Comparison of ENCODE assay signal across 15 cellular contexts in genomic region chr11:45920531-45921477, GRCh38. TPM values are rescaled to one million over a fixed set of nuclear protein-coding genes. Genes with fewer than 3 reads are reported as not detected.
A peak's percentile ranks its signal among the peaks of the same experiment; 100 is the strongest.
DNase-seq lines count a peak whose midpoint lies in the region; ATAC-seq and TF ChIP-seq lines count a peak whose summit lies in the region.
"Had no signal": no experiment of that assay in that cellular context is flagged by ENCODE, and none has a peak within 500 bp of the region (broad histone marks: within the 10 kb centered on the region; RNA-seq: fewer than 3 reads in every experiment).

No MANE protein-coding gene starts in this region.

- H3K4me3 ChIP-seq in left ventricle myocardium inferior (no peak overlapping the region), tibial nerve (no peak overlapping the region)
- H3K4me3 ChIP-seq: HAP-1, thoracic aorta had no signal

- intact Hi-C loops in left ventricle myocardium superior (cut with micrococcal nuclease) (no loop called here), left ventricle myocardium inferior (cut with micrococcal nuclease) (no loop called here)
- intact Hi-C loops in activated T-helper 1 cell treated with anti-CD3 and anti-CD28 coated beads, Interleukin-12 subunit alpha, Interleukin-12 subunit beta, Interleukin-2, Interleukin-4 antibody, amounts not matched to agents 30 ng/mL and 10 ng/mL and 1 ng/mL, durations not matched to agents 14 hours and 24 hours and 36 hours (cut with micrococcal nuclease), result no loop called here

- H3K4me3 Mint-ChIP-seq in activated T-helper 1 cell treated with anti-CD3 and anti-CD28 coated beads, Interleukin-12 subunit alpha, Interleukin-12 subunit beta, Interleukin-2, Interleukin-4 antibody, amounts not matched to agents 30 ng/mL and 10 ng/mL and 1 ng/mL, durations not matched to agents 14 hours and 24 hours and 36 hours, result peak overlapping the region; percentile 35
- peak overlapping the region; percentile 58 to 96 (median 79) for H3K4me3 Mint-ChIP-seq in naive thymus-derived CD8-positive, alpha-beta T cell
- no peak overlapping the region for H3K4me3 Mint-ChIP-seq in activated CD8-positive, alpha-beta T cell treated with anti-CD3 and anti-CD28 coated beads, Interleukin-2, amount 10 ng/mL, durations not matched to agents 7 days and 5 days

- H3K27ac Mint-ChIP-seq in activated T-helper 1 cell treated with anti-CD3 and anti-CD28 coated beads, Interleukin-12 subunit alpha, Interleukin-12 subunit beta, Interleukin-2, Interleukin-4 antibody, amounts not matched to agents 30 ng/mL and 10 ng/mL and 1 ng/mL, durations not matched to agents 14 hours and 24 hours and 36 hours, result no peak overlapping the region
- peak overlapping the region in 8 of 10 donors; percentile 6 to 76 (median 54) for H3K27ac Mint-ChIP-seq in naive thymus-derived CD8-positive, alpha-beta T cell
- no peak overlapping the region for H3K27ac Mint-ChIP-seq in activated CD8-positive, alpha-beta T cell treated with anti-CD3 and anti-CD28 coated beads, Interleukin-2, amount 10 ng/mL, durations not matched to agents 7 days and 5 days

- H3K36me3 Mint-ChIP-seq in activated T-helper 1 cell treated with anti-CD3 and anti-CD28 coated beads, Interleukin-12 subunit alpha, Interleukin-12 subunit beta, Interleukin-2, Interleukin-4 antibody, amounts not matched to agents 30 ng/mL and 10 ng/mL and 1 ng/mL, durations not matched to agents 14 hours and 24 hours and 36 hours (ENCODE audit: low read depth), result peaks cover 6% of the 10 kb centered on the region
- peaks cover 0 to 5% (median 0%) of the 10 kb centered on the region in 3 donors for H3K36me3 Mint-ChIP-seq in naive thymus-derived CD8-positive, alpha-beta T cell
- peaks cover 6% of the 10 kb centered on the region for H3K36me3 Mint-ChIP-seq in activated CD8-positive, alpha-beta T cell treated with anti-CD3 and anti-CD28 coated beads, Interleukin-2, amount 10 ng/mL, durations not matched to agents 7 days and 5 days (ENCODE audit: low read depth)

- peaks cover 22% of the 10 kb centered on the region for H3K4me1 Mint-ChIP-seq in activated T-helper 1 cell treated with anti-CD3 and anti-CD28 coated beads, Interleukin-12 subunit alpha, Interleukin-12 subunit beta, Interleukin-2, Interleukin-4 antibody, amounts not matched to agents 30 ng/mL and 10 ng/mL and 1 ng/mL, durations not matched to agents 14 hours and 24 hours and 36 hours (ENCODE audit: low read depth)
- peaks cover 23 to 64% (median 59%) of the 10 kb centered on the region in 4 donors for H3K4me1 Mint-ChIP-seq in naive thymus-derived CD8-positive, alpha-beta T cell
- peaks cover 42% of the 10 kb centered on the region for H3K4me1 Mint-ChIP-seq in activated CD8-positive, alpha-beta T cell treated with anti-CD3 and anti-CD28 coated beads, Interleukin-2, amount 10 ng/mL, durations not matched to agents 7 days and 5 days (ENCODE audit: low read depth)

- peaks cover 29% of the 10 kb centered on the region for H3K27me3 Mint-ChIP-seq in activated T-helper 1 cell treated with anti-CD3 and anti-CD28 coated beads, Interleukin-12 subunit alpha, Interleukin-12 subunit beta, Interleukin-2, Interleukin-4 antibody, amounts not matched to agents 30 ng/mL and 10 ng/mL and 1 ng/mL, durations not matched to agents 14 hours and 24 hours and 36 hours (ENCODE audit: insufficient read depth)
- H3K27me3 Mint-ChIP-seq in naive thymus-derived CD8-positive, alpha-beta T cell, result peaks cover 0 to 3% (median 0%) of the 10 kb centered on the region in 5 donors
- peaks cover 18% of the 10 kb centered on the region for H3K27me3 Mint-ChIP-seq in activated CD8-positive, alpha-beta T cell treated with anti-CD3 and anti-CD28 coated beads, Interleukin-2, amount 10 ng/mL, durations not matched to agents 7 days and 5 days (ENCODE audit: low read depth)

- H3K4me1 ChIP-seq in left ventricle myocardium inferior (peaks cover 55% of the 10 kb centered on the region), tibial nerve (peaks cover 0 to 40% (median 26%) of the 10 kb centered on the region in 4 donors)

- WGBS in tibial nerve, 2 donors, result 79 to 83% methylated on average over 5 to 6 of the region's 6 CpGs

- CTCF ChIA-PET in activated CD8-positive, alpha-beta T cell treated with anti-CD3 and anti-CD28 coated beads, Interleukin-2, amount 10 ng/mL, durations not matched to agents 7 days and 5 days (lab: Charles Lee), result interaction anchor here (1.3 kb wide), 1 partner anchor 44 kb away, joined by 4 read pairs; no protein-coding TSS in a partner anchor

- DNase-seq in left ventricle myocardium superior, result peak; percentile 7
- DNase-seq in left ventricle myocardium inferior, result no peak
- DNase-seq in activated T-helper 1 cell treated with anti-CD3 and anti-CD28 coated beads, Interleukin-12 subunit alpha, Interleukin-12 subunit beta, Interleukin-2, Interleukin-4 antibody, amounts not matched to agents 30 ng/mL and 10 ng/mL and 1 ng/mL, durations not matched to agents 14 hours and 24 hours and 36 hours (ENCODE audit: low spot score), result no peak
- DNase-seq in naive thymus-derived CD8-positive, alpha-beta T cell, result peak in 1 of 10 donors; percentile 60
- DNase-seq in midbrain (lab: John Stamatoyannopoulos, UW), result no peak
- no peak for DNase-seq in activated CD8-positive, alpha-beta T cell treated with anti-CD3 and anti-CD28 coated beads, Interleukin-2, amount 10 ng/mL, durations not matched to agents 7 days and 5 days
- DNase-seq in tibial nerve (ENCODE audit: low spot score in 2 of 2), result no peak
- no peak for DNase-seq in medulla oblongata (ENCODE audit: extremely low spot score)
- DNase-seq: C1 segment of cervical spinal cord, esophagus squamous epithelium, NCI-H2171, PC-3 had no signal

- TF ChIP-seq CTCF in left ventricle myocardium inferior (IDR thresholded peaks at IDR 0.05; ENCODE audit: borderline replicate concordance) (no peak), tibial nerve (IDR thresholded peaks at IDR 0.05) (no peak)

- no peaks in the 10 kb centered on the region for H3K9me3 Mint-ChIP-seq in activated T-helper 1 cell treated with anti-CD3 and anti-CD28 coated beads, Interleukin-12 subunit alpha, Interleukin-12 subunit beta, Interleukin-2, Interleukin-4 antibody, amounts not matched to agents 30 ng/mL and 10 ng/mL and 1 ng/mL, durations not matched to agents 14 hours and 24 hours and 36 hours
- H3K9me3 Mint-ChIP-seq in naive thymus-derived CD8-positive, alpha-beta T cell, result no peaks in the 10 kb centered on the region
- no peaks in the 10 kb centered on the region for H3K9me3 Mint-ChIP-seq in activated CD8-positive, alpha-beta T cell treated with anti-CD3 and anti-CD28 coated beads, Interleukin-2, amount 10 ng/mL, durations not matched to agents 7 days and 5 days (ENCODE audit: insufficient read depth)

- H3K36me3 ChIP-seq in left ventricle myocardium inferior (peaks cover 5% of the 10 kb centered on the region), tibial nerve (peaks cover 0 to 3% (median 0%) of the 10 kb centered on the region in 3 donors)
- H3K36me3 ChIP-seq: cardiac muscle cell, HAP-1 had no signal

- no peak for TF ChIP-seq POLR2A in tibial nerve (IDR thresholded peaks at IDR 0.05)

- no peak for TF ChIP-seq EP300 in tibial nerve (IDR thresholded peaks at IDR 0.05)

- no peaks in the 10 kb centered on the region for H3K9me3 ChIP-seq in left ventricle myocardium inferior (replicated peaks)
- no peaks in the 10 kb centered on the region for H3K9me3 ChIP-seq in tibial nerve
- H3K9me3 ChIP-seq: esophagus squamous epithelium, HAP-1, thoracic aorta had no signal

- ATAC-seq in left ventricle myocardium superior, result no peak
- ATAC-seq in naive thymus-derived CD8-positive, alpha-beta T cell, result no peak
- no peak for ATAC-seq in activated CD8-positive, alpha-beta T cell treated with anti-CD3 and anti-CD28 coated beads, Interleukin-2, amount 10 ng/mL, durations not matched to agents 7 days and 5 days
- ATAC-seq: PC-3 had no signal

- H3K27ac ChIP-seq in left ventricle myocardium inferior (replicated peaks) (no peak overlapping the region), tibial nerve (no peak overlapping the region)
- H3K27ac ChIP-seq: cardiac muscle cell, thoracic aorta had no signal

- POLR2A ChIA-PET in naive thymus-derived CD8-positive, alpha-beta T cell (lab: Charles Lee), result interaction anchor here (1.7 kb wide), 1 partner anchor 9 kb away, joined by 5 read pairs; no protein-coding TSS in a partner anchor
- POLR2A ChIA-PET in activated CD8-positive, alpha-beta T cell treated with anti-CD3 and anti-CD28 coated beads, Interleukin-2, amount 10 ng/mL, durations not matched to agents 7 days and 5 days (lab: Charles Lee), result no interaction called here

- H3K27me3 ChIP-seq in left ventricle myocardium inferior (ENCODE audit: low read depth) (peaks cover 45% of the 10 kb centered on the region), tibial nerve (peaks cover 0 to 35% of the 10 kb centered on the region in 2 donors)

RNA-seq across cellular contexts. Expression of gene LARGE2, which starts 1.7 kb away (rescaled TPM):
- total RNA-seq in left ventricle myocardium superior (not detected), left ventricle myocardium inferior (not detected), tibial nerve (not detected)
- total RNA-seq in activated T-helper 1 cell treated with anti-CD3 and anti-CD28 coated beads, Interleukin-12 subunit alpha, Interleukin-12 subunit beta, Interleukin-2, Interleukin-4 antibody, amounts not matched to agents 30 ng/mL and 10 ng/mL and 1 ng/mL, durations not matched to agents 14 hours and 24 hours and 36 hours, result not detected in 2 replicates
- 1 to 10 TPM; 4.1 to 5.6 TPM for total RNA-seq in naive thymus-derived CD8-positive, alpha-beta T cell
- 1 to 10 TPM in 2 of 3 donors, under 1 TPM in 1; 0.71 to 2.0 (median 1.7) TPM for polyA plus RNA-seq in naive thymus-derived CD8-positive, alpha-beta T cell
- under 1 TPM; 0.44 to 0.71 TPM for total RNA-seq in activated CD8-positive, alpha-beta T cell treated with anti-CD3 and anti-CD28 coated beads, Interleukin-2, amount 10 ng/mL, durations not matched to agents 7 days and 5 days

RNA-seq across cellular contexts. Expression of gene PEX16, which starts 3.1 kb away (rescaled TPM):
- 8.6 TPM for total RNA-seq in left ventricle myocardium superior
- 10.9 TPM for total RNA-seq in left ventricle myocardium inferior
- 37.4 and 44.6 TPM in 2 replicates for total RNA-seq in activated T-helper 1 cell treated with anti-CD3 and anti-CD28 coated beads, Interleukin-12 subunit alpha, Interleukin-12 subunit beta, Interleukin-2, Interleukin-4 antibody, amounts not matched to agents 30 ng/mL and 10 ng/mL and 1 ng/mL, durations not matched to agents 14 hours and 24 hours and 36 hours
- 10 to 100 TPM; 66.8 to 74.1 TPM for total RNA-seq in naive thymus-derived CD8-positive, alpha-beta T cell
- polyA plus RNA-seq in naive thymus-derived CD8-positive, alpha-beta T cell, result 10 to 100 TPM; 46.1 to 54.1 (median 53.2) TPM
- 10 to 100 TPM; 50.0 to 54.6 TPM for total RNA-seq in activated CD8-positive, alpha-beta T cell treated with anti-CD3 and anti-CD28 coated beads, Interleukin-2, amount 10 ng/mL, durations not matched to agents 7 days and 5 days
- total RNA-seq in tibial nerve, result 10 to 100 TPM; 33.9 to 38.4 (median 36.5) TPM

RNA-seq across cellular contexts. Expression of gene FREY1, which starts 13.7 kb away (rescaled TPM):
- total RNA-seq in left ventricle myocardium superior (0.52 TPM), left ventricle myocardium inferior (not detected), tibial nerve (1 to 10 TPM in 2 of 4 donors, not detected in 2; 1.0 to 7.2 TPM)
- total RNA-seq in activated T-helper 1 cell treated with anti-CD3 and anti-CD28 coated beads, Interleukin-12 subunit alpha, Interleukin-12 subunit beta, Interleukin-2, Interleukin-4 antibody, amounts not matched to agents 30 ng/mL and 10 ng/mL and 1 ng/mL, durations not matched to agents 14 hours and 24 hours and 36 hours, result 0.59 and 1.9 TPM in 2 replicates
- total RNA-seq in naive thymus-derived CD8-positive, alpha-beta T cell, result 1 to 10 TPM; 3.1 to 3.4 TPM
- polyA plus RNA-seq in naive thymus-derived CD8-positive, alpha-beta T cell, result not detected
- 1 to 10 TPM; 2.1 TPM for total RNA-seq in activated CD8-positive, alpha-beta T cell treated with anti-CD3 and anti-CD28 coated beads, Interleukin-2, amount 10 ng/mL, durations not matched to agents 7 days and 5 days
- polyA plus RNA-seq: cardiac muscle cell had no signal

RNA-seq across cellular contexts. Expression of gene MAPK8IP1, which starts 35.4 kb away (rescaled TPM):
- total RNA-seq in left ventricle myocardium superior, result 4.4 TPM
- 4.6 TPM for total RNA-seq in left ventricle myocardium inferior
- 0.51 and 0.91 TPM in 2 replicates for total RNA-seq in activated T-helper 1 cell treated with anti-CD3 and anti-CD28 coated beads, Interleukin-12 subunit alpha, Interleukin-12 subunit beta, Interleukin-2, Interleukin-4 antibody, amounts not matched to agents 30 ng/mL and 10 ng/mL and 1 ng/mL, durations not matched to agents 14 hours and 24 hours and 36 hours
- total RNA-seq in naive thymus-derived CD8-positive, alpha-beta T cell, result 1 to 10 TPM; 1.6 to 2.1 TPM
- not detected for polyA plus RNA-seq in naive thymus-derived CD8-positive, alpha-beta T cell
- 1 to 10 TPM in 1 of 2 experiments, under 1 TPM in 1; 0.95 to 1.3 TPM for total RNA-seq in activated CD8-positive, alpha-beta T cell treated with anti-CD3 and anti-CD28 coated beads, Interleukin-2, amount 10 ng/mL, durations not matched to agents 7 days and 5 days
- total RNA-seq in tibial nerve, result 100 to 1,000 TPM; 165 to 298 (median 230) TPM

Comparison
In these comparisons a context has a peak if more than half of its experiments do, and no peak if none do; other contexts are left out.
1. H3K27ac Mint-ChIP-seq: peak in naive thymus-derived CD8-positive, alpha-beta T cell (8 of 10); none in activated T-helper 1 cell treated with anti-CD3 and anti-CD28 coated beads, Interleukin-12 subunit alpha, Interleukin-12 subunit beta, Interleukin-2, Interleukin-4 antibody, amounts not matched to agents 30 ng/mL and 10 ng/mL and 1 ng/mL, durations not matched to agents 14 hours and 24 hours and 36 hours (single experiment) and activated CD8-positive, alpha-beta T cell treated with anti-CD3 and anti-CD28 coated beads, Interleukin-2, amount 10 ng/mL, durations not matched to agents 7 days and 5 days (single experiment).